Comparison of ENCODE assay signal across 22 cellular contexts in genomic region chr9:105248691-105249090, GRCh38. TPM values are rescaled to one million over a fixed set of nuclear protein-coding genes. Genes with fewer than 3 reads are reported as not detected.
DNase-seq lines count a peak whose midpoint lies in the region; TF ChIP-seq lines count a peak whose summit lies in the region.
"Had no signal": no experiment of that assay in that cellular context is flagged by ENCODE, and none has a peak within 500 bp of the region (broad histone marks: within the 10 kb centered on the region; RNA-seq: fewer than 3 reads in every experiment).

No MANE protein-coding gene starts in this region.

- peak overlapping the region; percentile 81; the same call in 1 of the 2 replicates for H3K4me2 ChIP-seq in OCI-LY7 (ENCODE audit: low read length)
- H3K4me2 ChIP-seq in osteoblast (ENCODE audit: insufficient read depth, low read length): no peak overlapping the region

- CTCF ChIA-PET in OCI-LY7 (lab: Charles Lee; ENCODE audit: unreplicated experiment): no interaction called here

- in situ Hi-C loops in ACHN (cut with HindIII; ENCODE audit: low pct_ligation_motif_present, low pct_unique_long_range_greater_than_20kb, low sequenced_read_pairs): no loop called here

- no peaks in the 10 kb centered on the region for H3K9me3 ChIP-seq in HUES48 (ENCODE audit: control insufficient read depth, insufficient read depth, low read length)
- H3K9me3 ChIP-seq in OCI-LY7 (ENCODE audit: low read length): no peaks in the 10 kb centered on the region
- no peaks in the 10 kb centered on the region for H3K9me3 ChIP-seq in osteoblast (ENCODE audit: low read depth, low read length)
- H3K9me3 ChIP-seq: prostate gland, tibial artery had no signal

- H3K9me2 ChIP-seq in OCI-LY7 (ENCODE audit: insufficient read depth, low read length): no peaks in the 10 kb centered on the region

- H3K36me3 ChIP-seq in HUES48 (ENCODE audit: control insufficient read depth, insufficient read depth, low read length) (no peaks in the 10 kb centered on the region), OCI-LY7 (ENCODE audit: insufficient read depth, low read length) (no peaks in the 10 kb centered on the region), osteoblast (ENCODE audit: insufficient read depth, low read length) (no peaks in the 10 kb centered on the region)
- H3K36me3 ChIP-seq: brain microvascular endothelial cell, prostate gland, tibial artery had no signal

- no peak for TF ChIP-seq CTCF in OCI-LY7 (conservative IDR thresholded peaks at IDR 0.05; ENCODE audit: low read length)
- TF ChIP-seq CTCF in osteoblast (IDR thresholded peaks at IDR 0.05; ENCODE audit: extremely low read depth, low read depth, low read length): no peak

- peaks cover 86% of the 10 kb centered on the region for H3K79me2 ChIP-seq in OCI-LY7 (ENCODE audit: insufficient read depth, low read depth, low read length)
- H3K79me2 ChIP-seq in osteoblast (ENCODE audit: insufficient read depth, low read length): peaks cover 65% of the 10 kb centered on the region

- no peak overlapping the region for H3K9ac ChIP-seq in HUES48 (ENCODE audit: low read depth, low read length)

- H4K20me1 ChIP-seq in OCI-LY7 (ENCODE audit: insufficient read depth, low read length) (0 out of 2 replicates have a peak, but pooled peaks cover 11% of the 10 kb centered on the region), osteoblast (ENCODE audit: insufficient read depth, low read length) (peaks cover 8% of the 10 kb centered on the region)

- H3K27ac ChIP-seq in HUES48 (ENCODE audit: low read depth, low read length) (peak overlapping the region; percentile 39), OCI-LY7 (ENCODE audit: low read depth, low read length, poor library complexity, severe bottlenecking) (no peak overlapping the region), osteoblast (ENCODE audit: low read depth, low read length) (no peak overlapping the region)
- H3K27ac ChIP-seq: brain microvascular endothelial cell, prostate gland, tibial artery had no signal

- intact Hi-C loops in OCI-LY7 (cut with micrococcal nuclease; ENCODE audit: unreplicated experiment): loop anchor here (10.0 kb wide), 2 partner anchors 106 to 474 kb away; no protein-coding TSS in a partner anchor

- H3K4me1 ChIP-seq in HUES48 (ENCODE audit: control insufficient read depth, insufficient read depth, low read length): peaks cover 57% of the 10 kb centered on the region
- peaks cover 50% of the 10 kb centered on the region for H3K4me1 ChIP-seq in OCI-LY7 (ENCODE audit: insufficient read depth, low read length, poor library complexity, severe bottlenecking)
- peaks cover 13% of the 10 kb centered on the region for H3K4me1 ChIP-seq in osteoblast (ENCODE audit: insufficient read depth, low read length)
- H3K4me1 ChIP-seq: prostate gland had no signal

- DNase-seq in OCI-LY7 (ENCODE audit: low spot score) (no peak), fibroblast of gingiva (ENCODE audit: low read depth) (peak; percentile 13), superior temporal gyrus (ENCODE audit: extremely low spot score) (peak; percentile 52), ACHN (no peak), osteoblast (ENCODE audit: insufficient read length, low spot score, missing footprints) (no peak)
- no peak for DNase-seq in activated CD4-positive, alpha-beta T cell treated with anti-CD3 and anti-CD28 coated beads for 1 hour
- DNase-seq: activated CD8-positive, alpha-beta T cell treated with anti-CD3 and anti-CD28 coated beads for 36 hours; activated naive CD4-positive, alpha-beta T cell treated with anti-CD3 and anti-CD28 coated beads, Interleukin-2, amount 50 U/mL, for 16 hours; amniotic stem cell; brain microvascular endothelial cell; C1 segment of cervical spinal cord; DMS53; H7; Kasumi-1; NCI-H1694 treated with DMSO at 0.1 percent for 48 hours; NCI-H2171 treated with DMSO at 0.1 percent for 48 hours; NCI-H510A; stimulated activated CD8-positive, alpha-beta memory T cell treated with anti-CD3 and anti-CD28 coated beads, Interleukin-4, amount 100 ng/mL, for 48 hours; T-helper 17 cell; tibial artery had no signal

- H3K4me3 ChIP-seq in HUES48 (ENCODE audit: low read depth, low read length): peak overlapping the region; percentile 18; the same call in 1 of the 2 replicates
- H3K4me3 ChIP-seq in OCI-LY7 (ENCODE audit: low read depth, low read length, poor library complexity, severe bottlenecking): no peak overlapping the region
- no peak overlapping the region for H3K4me3 ChIP-seq in osteoblast (ENCODE audit: insufficient read depth, low read length)
- H3K4me3 ChIP-seq: prostate gland, tibial artery had no signal

- H3K27me3 ChIP-seq in HUES48 (ENCODE audit: control insufficient read depth, insufficient read depth, low read length) (no peaks in the 10 kb centered on the region), osteoblast (ENCODE audit: insufficient read depth, low read length) (no peaks in the 10 kb centered on the region)
- H3K27me3 ChIP-seq: brain microvascular endothelial cell, tibial artery had no signal

- no TSS peak for BruUV-seq in OCI-LY7 (replicated peaks; lab: Mats Ljungman, UMichigan)

- H2AFZ ChIP-seq in OCI-LY7 (ENCODE audit: low read length): no peak overlapping the region
- no peak overlapping the region for H2AFZ ChIP-seq in osteoblast (ENCODE audit: low read length)

- POLR2A ChIA-PET in OCI-LY7 (lab: Charles Lee): interaction anchor here (0.7 kb wide), 1 partner anchor 174 kb away, joined by 4 read pairs; no protein-coding TSS in a partner anchor

RNA-seq across cellular contexts. Expression of gene SLC44A1, which starts 4.2 kb away (rescaled TPM):
- 26.6 and 27.6 TPM in 2 replicates for total RNA-seq in OCI-LY7 (2014; rRNA removed; shearing (Covaris generic))
- total RNA-seq in OCI-LY7 (2022) (71.6 and 81.3 TPM in 2 replicates), osteoblast (47.8 and 50.1 TPM in 2 replicates)

Comparison
In these comparisons a context has a peak if more than half of its experiments do, and no peak if none do; other contexts are left out.
1. DNase-seq: peak in fibroblast of gingiva (single experiment) and superior temporal gyrus (single experiment); none in OCI-LY7 (single experiment), ACHN (single experiment), osteoblast (single experiment) and activated CD4-positive, alpha-beta T cell treated with anti-CD3 and anti-CD28 coated beads for 1 hour (single experiment).